Comparison of ENCODE assay signal across 8 cellular contexts in the genomic region with DNA sequence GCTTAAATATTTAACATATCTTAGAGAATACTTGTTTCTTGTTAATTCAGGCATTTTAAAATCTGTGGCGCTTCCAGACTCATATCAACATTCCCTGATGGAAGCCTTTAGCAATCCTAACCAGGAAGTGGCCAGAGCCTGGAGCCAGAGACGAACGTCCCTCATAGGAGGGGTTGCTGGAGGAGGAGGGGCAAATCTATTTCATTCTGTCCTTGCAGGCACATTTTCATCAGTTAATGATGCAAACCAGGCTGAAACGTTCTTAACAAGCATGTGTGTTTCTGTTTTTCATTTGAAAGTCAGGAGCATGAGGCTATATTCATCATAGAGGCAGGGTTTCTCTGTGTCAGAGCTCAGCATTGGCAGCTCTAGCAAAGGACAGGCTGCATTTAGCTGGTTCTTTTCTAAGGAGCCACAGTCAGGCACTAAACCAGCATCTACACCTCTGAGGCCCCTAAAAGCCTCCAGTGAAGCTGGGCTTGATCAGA. TPM values are rescaled to one million over a fixed set of nuclear protein-coding genes. Genes with fewer than 3 reads are reported as not detected.
DNase-seq lines count a peak whose midpoint lies in the region; ATAC-seq and TF ChIP-seq lines count a peak whose summit lies in the region.

No MANE protein-coding gene starts in this region.

- peak overlapping the region; percentile 77 for H3K27ac ChIP-seq in SK-N-MC
- peak overlapping the region; percentile 79 for H3K27ac ChIP-seq in cardiac muscle cell

- DNase-seq in ELR (ENCODE audit: low read depth) (peak; percentile 86), SK-N-MC (ENCODE audit: low read depth, low spot score) (no peak), cardiac muscle cell (ENCODE audit: low read depth in 1 of 2, low spot score in 1 of 2) (peak; percentile 60 to 94), renal cortical epithelial cell (ENCODE audit: low read depth) (peak; percentile 88), KBM-7 (no peak), NCI-H1930 (lab: John Stamatoyannopoulos, UW) (no peak), GM10266 (ENCODE audit: extremely low spot score) (no peak)

- H3K4me3 ChIP-seq in SK-N-MC (peak overlapping the region; percentile 36; the same call in 1 of the 2 replicates), cardiac muscle cell (no peak overlapping the region)

- TF ChIP-seq CTCF in cardiac muscle cell (IDR thresholded peaks at IDR 0.05; ENCODE audit: low read depth, low read length): no peak
- TF ChIP-seq CTCF in GM10266 (IDR thresholded peaks at IDR 0.05; ENCODE audit: control insufficient read depth, insufficient read depth, low read depth, missing control alignments): no peak

- H3K4me1 ChIP-seq in cardiac muscle cell (ENCODE audit: low read depth): peaks cover 17% of the 10 kb centered on the region

- no peak for ATAC-seq in GM21360 (IDR thresholded peaks at IDR 0.05; ENCODE audit: unreplicated experiment)

- H3K9me3 ChIP-seq in SK-N-MC (ENCODE audit: low read depth, low read length): no peaks in the 10 kb centered on the region
- no peaks in the 10 kb centered on the region for H3K9me3 ChIP-seq in cardiac muscle cell (ENCODE audit: low read depth)

- H3K9ac ChIP-seq in SK-N-MC (ENCODE audit: insufficient read length): peak overlapping the region; percentile 29

- in situ Hi-C loops in KBM-7 (cut with MboI; ENCODE audit: low pct_unique_long_range_greater_than_20kb, low sequenced_read_pairs): no loop called here

- H3K27me3 ChIP-seq in cardiac muscle cell: no peaks in the 10 kb centered on the region

- no peaks in the 10 kb centered on the region for H3K36me3 ChIP-seq in SK-N-MC (ENCODE audit: insufficient read depth, low read length)
- H3K36me3 ChIP-seq in cardiac muscle cell: no peaks in the 10 kb centered on the region

RNA-seq across cellular contexts. Expression of a gene that starts 17.8 kb away (rescaled TPM):
- not detected in 2 replicates for total RNA-seq in cardiac muscle cell
- 0.07 and 0.25 TPM in 2 replicates for polyA plus RNA-seq in cardiac muscle cell
- 7.2 and 20.7 TPM in 2 replicates for total RNA-seq in renal cortical epithelial cell

RNA-seq across cellular contexts. Expression of a gene that starts 32.5 kb away (rescaled TPM):
- total RNA-seq in cardiac muscle cell (6.8 and 6.9 TPM in 2 replicates), renal cortical epithelial cell (50.4 and 78.7 TPM in 2 replicates)
- 12.3 and 13.1 TPM in 2 replicates for polyA plus RNA-seq in cardiac muscle cell

RNA-seq across cellular contexts. Expression of a gene that starts 43.8 kb away (rescaled TPM):
- total RNA-seq in cardiac muscle cell (0.21 and 0.24 TPM in 2 replicates), renal cortical epithelial cell (12.8 and 61.6 TPM in 2 replicates)
- polyA plus RNA-seq in cardiac muscle cell: 0.47 and 0.70 TPM in 2 replicates

Comparison
In these comparisons a context has a peak if more than half of its experiments do, and no peak if none do; other contexts are left out.
1. DNase-seq: peak in ELR (single experiment), cardiac muscle cell (2 of 2) and renal cortical epithelial cell (single experiment); none in SK-N-MC (single experiment), KBM-7 (single experiment), NCI-H1930 (0 of 2) and GM10266 (single experiment).
2. RNA of a gene that starts 43.8 kb away (total RNA-seq): 12.8 to 61.6 TPM in renal cortical epithelial cell; 0.21 to 0.24 TPM in cardiac muscle cell; every median in the first group is over 10 times any median in the second.